ENCODE assay signal across 1 cellular context in genomic region chr5:139513434-139513833, GRCh38.
TF ChIP-seq lines count a peak whose summit lies in the region.

No MANE protein-coding gene starts in this region.

TF ChIP-seq in endothelial cell of umbilical vein, 7 proteins besides CTCF, POLR2A, EP300 and RAD21:
- TF ChIP-seq MAX (IDR thresholded peaks at IDR 0.05; ENCODE audit: insufficient read depth, insufficient read length): peak; percentile 85
- peak; percentile 20 for TF ChIP-seq POLR2AphosphoS5 (IDR thresholded peaks at IDR 0.05; ENCODE audit: insufficient read depth, low read depth, low read length)
